In the genomic region with DNA sequence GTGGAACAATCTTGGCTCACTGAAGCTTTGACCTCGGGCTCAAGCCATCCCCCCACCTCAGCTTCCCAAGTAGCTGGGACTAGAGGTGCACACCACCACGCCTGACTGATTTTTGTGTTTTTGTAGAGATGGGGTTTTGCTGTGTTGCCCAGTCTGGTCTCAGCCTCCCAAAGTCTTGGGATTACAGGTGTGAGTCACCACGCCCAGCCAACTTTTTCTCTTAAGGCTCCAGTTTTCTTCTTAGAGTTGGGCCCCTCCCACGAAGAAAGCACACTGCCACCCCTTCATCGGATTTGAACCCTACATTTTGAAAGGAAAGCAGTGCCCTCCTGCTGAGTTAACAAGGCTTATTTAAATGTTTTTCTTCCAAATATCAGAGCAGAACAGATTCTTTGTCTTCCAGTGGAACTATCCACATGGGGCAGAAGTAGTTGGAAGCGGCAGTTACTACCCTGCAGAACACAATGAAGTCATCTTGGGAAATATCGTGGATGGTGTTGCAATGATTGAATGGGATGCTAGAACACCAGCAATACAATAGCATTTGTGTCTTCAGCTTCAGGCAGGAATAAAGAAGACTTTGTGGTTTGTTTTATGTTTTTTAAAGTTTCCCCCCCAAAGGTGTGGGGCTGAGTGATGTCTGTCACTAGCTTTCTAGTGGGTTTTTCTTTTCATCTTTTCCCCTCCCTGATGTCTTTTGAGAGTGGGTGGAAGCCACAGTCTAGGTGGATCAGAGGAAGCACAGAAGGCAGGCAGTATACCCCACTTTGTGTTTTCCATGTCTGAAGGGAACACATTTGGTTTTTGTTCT, we compare ENCODE assay signal across 7 cellular contexts. TPM values are rescaled to one million over a fixed set of nuclear protein-coding genes. Genes with fewer than 3 reads are reported as not detected.
DNase-seq lines count a peak whose midpoint lies in the region; ATAC-seq lines count a peak whose summit lies in the region.

No MANE protein-coding gene starts in this region.

- peak; percentile 38 to 58 for ATAC-seq in activated T-cell treated with anti-CD3 and anti-CD28 coated beads, Interleukin-2, amount 50 U/mL, for 72 hours (replicated peaks in 1 of 2)
- peak; percentile 71 for ATAC-seq in stimulated activated naive CD8-positive, alpha-beta T cell treated with anti-CD3 and anti-CD28 coated beads, Interleukin-15, amount 100 ng/mL, for 72 hours
- ATAC-seq in HG03439 (IDR thresholded peaks at IDR 0.05; ENCODE audit: unreplicated experiment), result no peak

- DNase-seq in M059J (ENCODE audit: low read depth), result peak; percentile 76
- peak; percentile 25 to 55 for DNase-seq in activated T-cell treated with anti-CD3 and anti-CD28 coated beads, Interleukin-2, amount 50 U/mL, for 72 hours
- peak; percentile 90 for DNase-seq in globus pallidus (ENCODE audit: low spot score)
- DNase-seq in stimulated activated naive CD8-positive, alpha-beta T cell treated with anti-CD3 and anti-CD28 coated beads, Interleukin-15, amount 100 ng/mL, for 72 hours, result peak; percentile 42 to 48
- no peak for DNase-seq in H4 (ENCODE audit: low spot score)
- no peak for DNase-seq in ACHN

- peak overlapping the region; percentile 76 for H3K27ac Mint-ChIP-seq in activated T-cell treated with anti-CD3 and anti-CD28 coated beads, Interleukin-2, amount 50 U/mL, for 72 hours
- peak overlapping the region; percentile 14 to 68 for H3K27ac Mint-ChIP-seq in stimulated activated naive CD8-positive, alpha-beta T cell treated with anti-CD3 and anti-CD28 coated beads, Interleukin-15, amount 100 ng/mL, for 72 hours

- H3K4me1 Mint-ChIP-seq in activated T-cell treated with anti-CD3 and anti-CD28 coated beads, Interleukin-2, amount 50 U/mL, for 72 hours (ENCODE audit: low read depth), result peaks cover 75% of the 10 kb centered on the region
- peaks cover 70% of the 10 kb centered on the region for H3K4me1 Mint-ChIP-seq in stimulated activated naive CD8-positive, alpha-beta T cell treated with anti-CD3 and anti-CD28 coated beads, Interleukin-15, amount 100 ng/mL, for 72 hours

- no peaks in the 10 kb centered on the region for H3K9me3 Mint-ChIP-seq in activated T-cell treated with anti-CD3 and anti-CD28 coated beads, Interleukin-2, amount 50 U/mL, for 72 hours
- no peaks in the 10 kb centered on the region for H3K9me3 Mint-ChIP-seq in stimulated activated naive CD8-positive, alpha-beta T cell treated with anti-CD3 and anti-CD28 coated beads, Interleukin-15, amount 100 ng/mL, for 72 hours

- H3K4me3 Mint-ChIP-seq in activated T-cell treated with anti-CD3 and anti-CD28 coated beads, Interleukin-2, amount 50 U/mL, for 72 hours, result peak overlapping the region; percentile 73 to 78
- peak overlapping the region; percentile 60 to 63 for H3K4me3 Mint-ChIP-seq in stimulated activated naive CD8-positive, alpha-beta T cell treated with anti-CD3 and anti-CD28 coated beads, Interleukin-15, amount 100 ng/mL, for 72 hours

- H3K36me3 Mint-ChIP-seq in activated T-cell treated with anti-CD3 and anti-CD28 coated beads, Interleukin-2, amount 50 U/mL, for 72 hours (ENCODE audit: insufficient read depth in 2 of 2), result peaks cover 3 to 10% of the 10 kb centered on the region in 2 donors

- in situ Hi-C loops in ACHN (cut with HindIII; ENCODE audit: low pct_ligation_motif_present, low pct_unique_long_range_greater_than_20kb, low sequenced_read_pairs), result no loop called here

- no peaks in the 10 kb centered on the region for H3K27me3 Mint-ChIP-seq in activated T-cell treated with anti-CD3 and anti-CD28 coated beads, Interleukin-2, amount 50 U/mL, for 72 hours (ENCODE audit: low read depth)
- H3K27me3 Mint-ChIP-seq in stimulated activated naive CD8-positive, alpha-beta T cell treated with anti-CD3 and anti-CD28 coated beads, Interleukin-15, amount 100 ng/mL, for 72 hours, result peaks cover 32% of the 10 kb centered on the region

RNA-seq across cellular contexts. Expression of gene ACTN4, which starts 8.9 kb away (rescaled TPM):
- 271 and 536 TPM in 2 replicates for total RNA-seq in M059J (2014; rRNA removed; shearing (Covaris generic))
- total RNA-seq in activated T-cell treated with anti-CD3 and anti-CD28 coated beads, Interleukin-2, amount 50 U/mL, for 72 hours, result 100 to 1,000 TPM; 200 to 227 TPM
- 157 and 262 TPM in 2 replicates for total RNA-seq in H4 (2014; rRNA removed; shearing (Covaris generic))

RNA-seq across cellular contexts. Expression of gene EIF3K, which starts 37.4 kb away (rescaled TPM):
- 615 and 648 TPM in 2 replicates for total RNA-seq in M059J (2014; rRNA removed; shearing (Covaris generic))
- total RNA-seq in activated T-cell treated with anti-CD3 and anti-CD28 coated beads, Interleukin-2, amount 50 U/mL, for 72 hours, result 100 to 1,000 TPM; 219 to 237 TPM
- 980 and 1,233 TPM in 2 replicates for total RNA-seq in H4 (2014; rRNA removed; shearing (Covaris generic))

RNA-seq across cellular contexts. Expression of gene MAP4K1, which starts 38.6 kb away (rescaled TPM):
- total RNA-seq in M059J (2014; rRNA removed; shearing (Covaris generic)), result 0.22 TPM in 1 of 2 replicates, not detected in the other
- 100 to 1,000 TPM; 261 to 262 TPM for total RNA-seq in activated T-cell treated with anti-CD3 and anti-CD28 coated beads, Interleukin-2, amount 50 U/mL, for 72 hours
- total RNA-seq in H4 (2014; rRNA removed; shearing (Covaris generic)), result 0.29 and 3.0 TPM in 2 replicates

Comparison
In these comparisons a context has a peak if more than half of its experiments do, and no peak if none do; other contexts are left out.
1. DNase-seq: peak in M059J (single experiment), activated T-cell treated with anti-CD3 and anti-CD28 coated beads, Interleukin-2, amount 50 U/mL, for 72 hours (2 of 2), globus pallidus (single experiment) and stimulated activated naive CD8-positive, alpha-beta T cell treated with anti-CD3 and anti-CD28 coated beads, Interleukin-15, amount 100 ng/mL, for 72 hours (2 of 2); none in H4 (single experiment) and ACHN (single experiment).
2. RNA of gene MAP4K1, which starts 38.6 kb away (total RNA-seq): 261 to 262 TPM in activated T-cell treated with anti-CD3 and anti-CD28 coated beads, Interleukin-2, amount 50 U/mL, for 72 hours; 0.29 to 3.0 TPM in H4 and 0.22 TPM in M059J; every median in the first group is over 10 times any median in the second.